Comparison of ENCODE assay signal across 20 cellular contexts in the genomic region with DNA sequence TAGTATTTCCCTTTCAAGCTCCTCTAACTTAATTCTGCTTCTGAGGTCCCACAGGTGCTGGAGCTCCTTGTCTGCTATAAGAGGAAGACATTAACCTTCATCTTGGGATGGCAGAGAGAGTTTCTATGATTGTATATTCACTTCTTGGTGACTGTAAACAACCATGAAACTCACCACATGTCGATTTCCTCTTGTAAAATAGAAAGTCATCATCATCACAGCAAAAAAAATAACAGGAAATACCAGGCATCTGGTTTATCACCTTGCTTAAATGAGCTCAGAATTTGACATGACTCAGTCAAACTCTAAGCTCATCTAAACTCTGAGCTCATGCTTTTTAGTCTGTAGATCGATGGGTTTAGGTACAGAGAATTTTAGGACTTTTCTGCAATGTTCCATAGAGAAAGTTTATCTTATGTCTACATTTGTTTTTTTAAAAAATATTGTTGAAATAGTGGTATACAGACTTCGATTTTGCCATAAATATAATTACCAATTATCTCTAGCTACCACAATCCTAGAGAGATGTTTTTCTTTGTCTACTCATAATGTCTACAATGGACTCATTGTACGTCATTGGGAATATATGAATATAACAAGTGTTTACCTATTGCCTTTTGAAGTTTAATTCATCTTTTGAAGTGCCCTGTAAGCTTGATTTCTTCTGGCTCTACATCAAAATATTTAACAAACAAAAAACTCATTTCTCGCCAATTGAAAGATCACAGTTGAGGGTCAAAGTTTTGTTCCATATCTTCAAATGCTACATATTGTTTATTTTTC. TPM values are rescaled to one million over a fixed set of nuclear protein-coding genes. Genes with fewer than 3 reads are reported as not detected.
DNase-seq lines count a peak whose midpoint lies in the region; ATAC-seq and TF ChIP-seq lines count a peak whose summit lies in the region.
"Had no signal": no experiment of that assay in that cellular context is flagged by ENCODE, and none has a peak within 500 bp of the region (broad histone marks: within the 10 kb centered on the region; RNA-seq: fewer than 3 reads in every experiment).

No MANE protein-coding gene starts in this region.

- CTCF ChIA-PET in activated CD8-positive, alpha-beta memory T cell treated with anti-CD3 and anti-CD28 coated beads, Interleukin-2, amount 10 ng/mL, durations not matched to agents 7 days and 5 days (lab: Charles Lee): interaction anchor here (0.7 to 1.7 kb wide), 4 partner anchors 15 to 279 kb away, joined by 3 to 8 read pairs (median 6); no protein-coding TSS in a partner anchor
- CTCF ChIA-PET in activated CD8-positive, alpha-beta T cell treated with anti-CD3 and anti-CD28 coated beads for 36 hours (lab: Charles Lee): interaction anchor here (0.8 to 1.3 kb wide), 3 partner anchors 9 to 62 kb away, joined by 3 to 4 read pairs (median 3); no protein-coding TSS in a partner anchor

- no peaks in the 10 kb centered on the region for H3K9me3 ChIP-seq in left ventricle myocardium inferior (replicated peaks)
- H3K9me3 ChIP-seq: ovary had no signal

- peaks cover 1% of the 10 kb centered on the region for H3K36me3 Mint-ChIP-seq in activated CD8-positive, alpha-beta memory T cell treated with anti-CD3 and anti-CD28 coated beads, Interleukin-2, amount 10 ng/mL, durations not matched to agents 7 days and 5 days
- H3K36me3 Mint-ChIP-seq in activated CD8-positive, alpha-beta T cell treated with anti-CD3 and anti-CD28 coated beads for 36 hours (ENCODE audit: low read depth): no peaks in the 10 kb centered on the region
- H3K36me3 Mint-ChIP-seq: CD4-positive, alpha-beta memory T cell; immature natural killer cell had no signal

- no peaks in the 10 kb centered on the region for H3K9me3 Mint-ChIP-seq in activated CD8-positive, alpha-beta memory T cell treated with anti-CD3 and anti-CD28 coated beads, Interleukin-2, amount 10 ng/mL, durations not matched to agents 7 days and 5 days (ENCODE audit: low read depth)
- H3K9me3 Mint-ChIP-seq in activated CD8-positive, alpha-beta T cell treated with anti-CD3 and anti-CD28 coated beads for 36 hours: no peaks in the 10 kb centered on the region

- DNase-seq in activated CD8-positive, alpha-beta memory T cell treated with anti-CD3 and anti-CD28 coated beads, Interleukin-2, amount 10 ng/mL, durations not matched to agents 7 days and 5 days: no peak
- DNase-seq in activated CD8-positive, alpha-beta memory T cell treated with anti-CD3 and anti-CD28 coated beads, Interleukin-2, amount 50 U/mL, for 4 hours: no peak
- no peak for DNase-seq in activated CD8-positive, alpha-beta T cell treated with anti-CD3 and anti-CD28 coated beads for 36 hours
- peak; percentile 32 for DNase-seq in kidney tubule cell (ENCODE audit: low spot score)
- DNase-seq in cardiac septum (ENCODE audit: low spot score): no peak
- DNase-seq in left ventricle myocardium inferior: no peak
- DNase-seq: brain microvascular endothelial cell, DND-41, head of caudate nucleus, immature natural killer cell, mammary epithelial cell, NCI-H1930, ovary, substantia nigra had no signal

- peaks cover 7% of the 10 kb centered on the region for H3K4me1 ChIP-seq in left ventricle myocardium inferior

- peak; percentile 93 for ATAC-seq in activated CD8-positive, alpha-beta memory T cell treated with anti-CD3 and anti-CD28 coated beads, Interleukin-2, amount 10 ng/mL, durations not matched to agents 7 days and 5 days
- ATAC-seq in GM18867 (IDR thresholded peaks at IDR 0.05; ENCODE audit: unreplicated experiment) (peak; percentile 64), HG03432 (IDR thresholded peaks at IDR 0.05; ENCODE audit: unreplicated experiment) (no peak)
- peak; percentile 85 for ATAC-seq in activated CD8-positive, alpha-beta T cell treated with anti-CD3 and anti-CD28 coated beads for 36 hours

- H3K27me3 Mint-ChIP-seq in activated CD8-positive, alpha-beta memory T cell treated with anti-CD3 and anti-CD28 coated beads, Interleukin-2, amount 10 ng/mL, durations not matched to agents 7 days and 5 days: peaks cover 15% of the 10 kb centered on the region
- H3K27me3 Mint-ChIP-seq in activated CD8-positive, alpha-beta T cell treated with anti-CD3 and anti-CD28 coated beads for 36 hours: peaks cover 12% of the 10 kb centered on the region
- H3K27me3 Mint-ChIP-seq: CD4-positive, alpha-beta memory T cell had no signal

- peaks cover 19% of the 10 kb centered on the region for H3K4me1 Mint-ChIP-seq in activated CD8-positive, alpha-beta memory T cell treated with anti-CD3 and anti-CD28 coated beads, Interleukin-2, amount 10 ng/mL, durations not matched to agents 7 days and 5 days
- H3K4me1 Mint-ChIP-seq in activated CD8-positive, alpha-beta T cell treated with anti-CD3 and anti-CD28 coated beads for 36 hours (ENCODE audit: low read depth): peaks cover 6% of the 10 kb centered on the region
- H3K4me1 Mint-ChIP-seq: CD4-positive, alpha-beta memory T cell; immature natural killer cell had no signal

- no peaks in the 10 kb centered on the region for H3K36me3 ChIP-seq in left ventricle myocardium inferior
- H3K36me3 ChIP-seq: brain microvascular endothelial cell, ovary had no signal

- no peak overlapping the region for H3K27ac ChIP-seq in left ventricle myocardium inferior (replicated peaks)
- H3K27ac ChIP-seq: brain microvascular endothelial cell, ovary, VCaP had no signal

- POLR2A ChIA-PET in activated CD8-positive, alpha-beta T cell treated with anti-CD3 and anti-CD28 coated beads for 36 hours (lab: Charles Lee): no interaction called here

- no peaks in the 10 kb centered on the region for H3K27me3 ChIP-seq in left ventricle myocardium inferior (ENCODE audit: low read depth)
- H3K27me3 ChIP-seq: brain microvascular endothelial cell, ovary had no signal

- peak overlapping the region; percentile 74 for H3K27ac Mint-ChIP-seq in activated CD8-positive, alpha-beta memory T cell treated with anti-CD3 and anti-CD28 coated beads, Interleukin-2, amount 10 ng/mL, durations not matched to agents 7 days and 5 days
- no peak overlapping the region for H3K27ac Mint-ChIP-seq in activated CD8-positive, alpha-beta T cell treated with anti-CD3 and anti-CD28 coated beads for 36 hours
- H3K27ac Mint-ChIP-seq: CD4-positive, alpha-beta memory T cell; immature natural killer cell had no signal

- H3K4me3 Mint-ChIP-seq in activated CD8-positive, alpha-beta memory T cell treated with anti-CD3 and anti-CD28 coated beads, Interleukin-2, amount 10 ng/mL, durations not matched to agents 7 days and 5 days: no peak overlapping the region
- no peak overlapping the region for H3K4me3 Mint-ChIP-seq in activated CD8-positive, alpha-beta T cell treated with anti-CD3 and anti-CD28 coated beads for 36 hours
- H3K4me3 Mint-ChIP-seq: CD4-positive, alpha-beta memory T cell; immature natural killer cell had no signal

- no peak for TF ChIP-seq CTCF in activated CD8-positive, alpha-beta T cell treated with anti-CD3 and anti-CD28 coated beads for 36 hours (IDR thresholded peaks at IDR 0.05)
- no peak for TF ChIP-seq CTCF in left ventricle myocardium inferior (IDR thresholded peaks at IDR 0.05; ENCODE audit: borderline replicate concordance)

- no peak overlapping the region for H3K4me3 ChIP-seq in left ventricle myocardium inferior
- H3K4me3 ChIP-seq: ovary had no signal

- intact Hi-C loops in activated CD8-positive, alpha-beta T cell treated with anti-CD3 and anti-CD28 coated beads for 36 hours (cut with micrococcal nuclease): no loop called here
- intact Hi-C loops in cardiac septum (cut with DNase I): no loop called here
- intact Hi-C loops in left ventricle myocardium inferior (cut with micrococcal nuclease): no loop called here

RNA-seq across cellular contexts. Expression of a gene that starts 58.4 kb away (rescaled TPM):
- 1 to 10 TPM; 1.1 to 2.5 TPM for total RNA-seq in activated CD8-positive, alpha-beta memory T cell treated with anti-CD3 and anti-CD28 coated beads, Interleukin-2, amount 10 ng/mL, durations not matched to agents 7 days and 5 days
- 1 to 10 TPM in 1 of 2 experiments, under 1 TPM in 1; 0.90 to 1.2 TPM for total RNA-seq in activated CD8-positive, alpha-beta T cell treated with anti-CD3 and anti-CD28 coated beads for 36 hours
- 20.1 TPM for total RNA-seq in cardiac septum
- 5.8 TPM for total RNA-seq in left ventricle myocardium inferior
- total RNA-seq: CD4-positive, alpha-beta memory T cell; mammary epithelial cell; MCF 10A; RPMI7951 had no signal
